Comparison of ENCODE assay signal across 4 cellular contexts in the genomic region with DNA sequence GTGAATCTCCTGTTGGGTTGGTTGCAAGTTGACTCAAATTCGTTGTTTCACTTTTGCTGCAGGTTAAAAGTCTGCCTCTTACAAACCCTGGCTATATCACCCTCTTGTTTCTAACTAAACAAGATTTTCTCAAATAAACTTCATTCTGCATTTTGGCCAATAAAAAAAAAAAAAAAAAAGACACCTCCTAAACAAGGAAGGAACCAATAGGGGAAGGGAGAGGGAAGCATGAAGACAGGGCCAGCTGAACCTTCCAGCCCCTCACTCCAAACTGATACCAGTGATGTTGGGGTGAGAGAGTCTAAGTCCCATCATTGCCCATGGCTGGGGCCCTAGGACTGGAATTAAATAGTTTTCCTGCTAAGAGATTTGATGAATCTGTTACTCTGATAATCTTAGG. TPM values are rescaled to one million over a fixed set of nuclear protein-coding genes. Genes with fewer than 3 reads are reported as not detected.
"Had no signal": no experiment of that assay in that cellular context is flagged by ENCODE, and none has a peak within 500 bp of the region (broad histone marks: within the 10 kb centered on the region; RNA-seq: fewer than 3 reads in every experiment).

No MANE protein-coding gene starts in this region.

RNA-seq across cellular contexts. Expression of a gene that starts 2.4 kb away (rescaled TPM):
- total RNA-seq: HepG2, HFFc6, HT1080 had no signal
- polyA plus RNA-seq: HepG2, IgD-negative memory B cell had no signal
